In genomic region chr12:96193725-96194571, GRCh38 we compare ENCODE assay signal across 8 cellular contexts. TPM values are rescaled to one million over a fixed set of nuclear protein-coding genes. Genes with fewer than 3 reads are reported as not detected.
DNase-seq lines count a peak whose midpoint lies in the region; ATAC-seq and TF ChIP-seq lines count a peak whose summit lies in the region.

Gene ELK3 (plus strand): TSS chr12:96194375.

- intact Hi-C loops in activated T-helper 1 cell treated with anti-CD3 and anti-CD28 coated beads, Interleukin-12 subunit alpha, Interleukin-12 subunit beta, Interleukin-2, Interleukin-4 antibody, amounts not matched to agents 30 ng/mL and 10 ng/mL and 1 ng/mL, durations not matched to agents 14 hours and 24 hours and 36 hours (cut with micrococcal nuclease) = loop anchor here (10.0 kb wide), 1 partner anchor 711 kb away; the partner anchor contains the start of gene NEDD1
- intact Hi-C loops in esophagus squamous epithelium (cut with DNase I) = no loop called here
- intact Hi-C loops in testis (cut with DNase I; ENCODE audit: low total_unique reads) = no loop called here

- H3K4me1 ChIP-seq in BE2C (peaks cover 5% of the 10 kb centered on the region), esophagus squamous epithelium (peaks cover 17 to 44% (median 27%) of the 10 kb centered on the region in 3 donors), muscle layer of duodenum (ENCODE audit: control insufficient read depth in 1 of 2, insufficient read depth in 2 of 2, low read length in 2 of 2) (peaks cover 3 to 4% of the 10 kb centered on the region in 2 donors), testis (peaks cover 7% of the 10 kb centered on the region)

- WGBS in esophagus squamous epithelium, 2 donors = 4 to 8% methylated on average over 13 to 14 of the region's 75 CpGs
- 1 to 3% methylated on average over 19 to 59 of the region's 75 CpGs for WGBS in testis, 2 donors

- DNase-seq in BE2C = peak; percentile 71
- DNase-seq in OCI-M1 (lab: John Stamatoyannopoulos, UW) = peak; percentile 55
- DNase-seq in activated T-helper 1 cell treated with anti-CD3 and anti-CD28 coated beads, Interleukin-12 subunit alpha, Interleukin-12 subunit beta, Interleukin-2, Interleukin-4 antibody, amounts not matched to agents 30 ng/mL and 10 ng/mL and 1 ng/mL, durations not matched to agents 14 hours and 24 hours and 36 hours (ENCODE audit: low spot score) = peak; percentile 54
- DNase-seq in esophagus squamous epithelium (lab: John Stamatoyannopoulos, UW) = no peak
- peak; percentile 64 for DNase-seq in testis

- H3K36me3 ChIP-seq in BE2C (no peaks in the 10 kb centered on the region), esophagus squamous epithelium (no peaks in the 10 kb centered on the region), muscle layer of duodenum (ENCODE audit: control insufficient read depth in 1 of 2, insufficient read depth in 2 of 2, low read length in 2 of 2) (peaks cover 0 to 13% of the 10 kb centered on the region in 2 donors), testis (ENCODE audit: low read depth, missing control alignments) (no peaks in the 10 kb centered on the region)

- peak within 1 kb of the TSS; percentile 90 to 97 (median 92) for H3K27ac ChIP-seq in esophagus squamous epithelium
- peak within 1 kb of the TSS; percentile 70 for H3K27ac ChIP-seq in muscle layer of duodenum (ENCODE audit: low read length)
- peak within 1 kb of the TSS; percentile 45 to 80 for H3K27ac ChIP-seq in testis

- H3K27me3 ChIP-seq in BE2C (no peaks in the 10 kb centered on the region), esophagus squamous epithelium (no peaks in the 10 kb centered on the region), muscle layer of duodenum (ENCODE audit: low read depth, low read length) (no peaks in the 10 kb centered on the region), testis (no peaks in the 10 kb centered on the region)

- no peaks in the 10 kb centered on the region for H3K27me3 Mint-ChIP-seq in activated T-helper 1 cell treated with anti-CD3 and anti-CD28 coated beads, Interleukin-12 subunit alpha, Interleukin-12 subunit beta, Interleukin-2, Interleukin-4 antibody, amounts not matched to agents 30 ng/mL and 10 ng/mL and 1 ng/mL, durations not matched to agents 14 hours and 24 hours and 36 hours (ENCODE audit: insufficient read depth)

- peak within 1 kb of the TSS; percentile 96 for H3K4me3 Mint-ChIP-seq in activated T-helper 1 cell treated with anti-CD3 and anti-CD28 coated beads, Interleukin-12 subunit alpha, Interleukin-12 subunit beta, Interleukin-2, Interleukin-4 antibody, amounts not matched to agents 30 ng/mL and 10 ng/mL and 1 ng/mL, durations not matched to agents 14 hours and 24 hours and 36 hours

- TF ChIP-seq CTCF in BE2C (IDR thresholded peaks at IDR 0.05; ENCODE audit: low read depth, low read length) = no peak
- no peak for TF ChIP-seq CTCF in esophagus squamous epithelium (IDR thresholded peaks at IDR 0.05)
- TF ChIP-seq CTCF in testis (IDR thresholded peaks at IDR 0.05) = no peak

- ATAC-seq in HG03439 (IDR thresholded peaks at IDR 0.05; ENCODE audit: unreplicated experiment) = peak; percentile 32

- H3K9me3 Mint-ChIP-seq in activated T-helper 1 cell treated with anti-CD3 and anti-CD28 coated beads, Interleukin-12 subunit alpha, Interleukin-12 subunit beta, Interleukin-2, Interleukin-4 antibody, amounts not matched to agents 30 ng/mL and 10 ng/mL and 1 ng/mL, durations not matched to agents 14 hours and 24 hours and 36 hours = no peaks in the 10 kb centered on the region

- H3K4me1 Mint-ChIP-seq in activated T-helper 1 cell treated with anti-CD3 and anti-CD28 coated beads, Interleukin-12 subunit alpha, Interleukin-12 subunit beta, Interleukin-2, Interleukin-4 antibody, amounts not matched to agents 30 ng/mL and 10 ng/mL and 1 ng/mL, durations not matched to agents 14 hours and 24 hours and 36 hours (ENCODE audit: low read depth) = peaks cover 43% of the 10 kb centered on the region

- no peaks in the 10 kb centered on the region for H3K9me3 ChIP-seq in BE2C
- no peaks in the 10 kb centered on the region for H3K9me3 ChIP-seq in esophagus squamous epithelium
- no peaks in the 10 kb centered on the region for H3K9me3 ChIP-seq in muscle layer of duodenum (ENCODE audit: control insufficient read depth in 1 of 2, low read length in 2 of 2)
- no peaks in the 10 kb centered on the region for H3K9me3 ChIP-seq in testis

- peak within 1 kb of the TSS; percentile 92 for H3K4me3 ChIP-seq in BE2C (ENCODE audit: low read depth, low read length)
- peak within 1 kb of the TSS; percentile 71 to 92 (median 86) for H3K4me3 ChIP-seq in esophagus squamous epithelium
- peak within 1 kb of the TSS; percentile 87 to 93 for H3K4me3 ChIP-seq in muscle layer of duodenum (ENCODE audit: low read depth in 1 of 2, low read length in 2 of 2)
- H3K4me3 ChIP-seq in testis = peak within 1 kb of the TSS; percentile 64 to 73

- peak within 1 kb of the TSS; percentile 98 for H3K27ac Mint-ChIP-seq in activated T-helper 1 cell treated with anti-CD3 and anti-CD28 coated beads, Interleukin-12 subunit alpha, Interleukin-12 subunit beta, Interleukin-2, Interleukin-4 antibody, amounts not matched to agents 30 ng/mL and 10 ng/mL and 1 ng/mL, durations not matched to agents 14 hours and 24 hours and 36 hours

- peak; percentile 32 for TF ChIP-seq POLR2A in GM19099 (IDR thresholded peaks at IDR 0.05; ENCODE audit: extremely low read depth, insufficient read length, low read depth)
- peak in 2 of 4 donors; percentile 24 to 66 for TF ChIP-seq POLR2A in esophagus squamous epithelium (IDR thresholded peaks at IDR 0.05)
- TF ChIP-seq POLR2A in testis (IDR thresholded peaks at IDR 0.05) = no peak

- H3K36me3 Mint-ChIP-seq in activated T-helper 1 cell treated with anti-CD3 and anti-CD28 coated beads, Interleukin-12 subunit alpha, Interleukin-12 subunit beta, Interleukin-2, Interleukin-4 antibody, amounts not matched to agents 30 ng/mL and 10 ng/mL and 1 ng/mL, durations not matched to agents 14 hours and 24 hours and 36 hours (ENCODE audit: low read depth) = peaks cover 8% of the 10 kb centered on the region

RNA-seq across cellular contexts. Expression of gene ELK3, which starts in this region (rescaled TPM):
- polyA plus RNA-seq in BE2C (2012; ENCODE audit: insufficient read depth, insufficient read length, low read depth) = 26.6 TPM
- 40.8 and 45.3 TPM in 2 replicates for total RNA-seq in activated T-helper 1 cell treated with anti-CD3 and anti-CD28 coated beads, Interleukin-12 subunit alpha, Interleukin-12 subunit beta, Interleukin-2, Interleukin-4 antibody, amounts not matched to agents 30 ng/mL and 10 ng/mL and 1 ng/mL, durations not matched to agents 14 hours and 24 hours and 36 hours
- total RNA-seq in esophagus squamous epithelium = 10 to 100 TPM; 24.8 to 44.0 (median 34.8) TPM
- 10 to 100 TPM; 11.3 to 15.4 TPM for total RNA-seq in testis
- polyA plus RNA-seq in testis (ENCODE audit: insufficient read depth, low read depth, low replicate concordance) = 17.1 TPM
